Comparison of ENCODE assay signal across 8 cellular contexts in the genomic region with DNA sequence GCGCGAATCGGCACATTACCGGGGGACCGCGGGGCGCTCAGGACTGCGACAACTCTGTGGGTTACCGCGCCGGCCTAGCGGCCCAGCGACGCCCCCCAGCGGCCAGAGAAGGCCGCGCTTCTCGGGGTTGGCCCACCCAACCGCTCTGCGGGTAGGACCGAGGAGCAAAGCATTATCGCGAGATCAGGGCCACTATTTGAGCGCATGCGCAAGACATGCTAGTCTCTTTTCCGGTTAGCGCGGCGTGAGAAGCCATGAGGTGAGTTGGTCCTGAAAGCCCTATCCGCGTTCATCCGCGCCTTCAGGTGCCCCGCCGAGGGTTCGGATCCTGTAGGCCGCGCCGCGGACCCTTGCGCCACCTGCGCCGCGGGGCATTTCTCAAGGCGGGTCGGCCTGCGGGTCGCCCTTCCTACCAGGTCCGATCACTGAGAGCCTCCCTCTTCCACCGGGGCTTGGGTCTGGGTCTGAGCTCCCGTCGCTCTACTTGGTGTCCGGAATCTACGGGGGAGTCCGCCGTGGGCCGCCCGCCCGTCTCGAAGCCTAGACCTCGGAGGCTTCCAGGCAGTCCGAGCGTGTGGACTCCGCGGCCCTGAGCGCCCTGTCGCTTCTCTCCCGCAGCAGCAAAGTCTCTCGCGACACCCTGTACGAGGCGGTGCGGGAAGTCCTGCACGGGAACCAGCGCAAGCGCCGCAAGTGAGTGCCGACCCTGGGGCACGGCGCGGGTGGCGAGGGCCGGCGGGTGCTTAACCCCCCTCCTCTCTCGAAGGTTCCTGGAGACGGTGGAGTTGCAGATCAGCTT. TPM values are rescaled to one million over a fixed set of nuclear protein-coding genes. Genes with fewer than 3 reads are reported as not detected.
DNase-seq lines count a peak whose midpoint lies in the region; ATAC-seq and TF ChIP-seq lines count a peak whose summit lies in the region.

A gene (plus strand): TSS at position 221 of the 799 bp plus-strand sequence. CDS start 34 bp downstream, at position 255.

- no peaks in the 10 kb centered on the region for H3K27me3 Mint-ChIP-seq in activated T-helper 17 cell treated with anti-CD3 and anti-CD28 coated beads, Interleukin-2, amount 50 U/mL, for 72 hours
- H3K27me3 Mint-ChIP-seq in natural killer cell treated with Interleukin-12 subunit alpha and Interleukin-12 subunit beta and Interleukin-15 and Interleukin-18, amount 100 ng/mL, for 72 hours: no peaks in the 10 kb centered on the region

- H3K36me3 Mint-ChIP-seq in activated T-helper 17 cell treated with anti-CD3 and anti-CD28 coated beads, Interleukin-2, amount 50 U/mL, for 72 hours (ENCODE audit: low read depth): peaks cover 90% of the 10 kb centered on the region
- H3K36me3 Mint-ChIP-seq in natural killer cell treated with Interleukin-12 subunit alpha and Interleukin-12 subunit beta and Interleukin-15 and Interleukin-18, amount 100 ng/mL, for 72 hours: peaks cover 25% of the 10 kb centered on the region

- peak within 1 kb of the TSS; percentile 94 for H3K4me3 ChIP-seq in fibroblast of mammary gland (ENCODE audit: control insufficient read depth, low read depth, low read length)

- DNase-seq in Daoy (ENCODE audit: low read depth): peak; percentile 98
- DNase-seq in RPMI8226: peak; percentile 98
- DNase-seq in fibroblast of mammary gland (ENCODE audit: low read depth): peak; percentile 96
- DNase-seq in natural killer cell treated with Interleukin-12 subunit alpha and Interleukin-12 subunit beta and Interleukin-15 and Interleukin-18, amount 100 ng/mL, for 72 hours (ENCODE audit: low spot score): peak; percentile 96
- DNase-seq in stimulated activated naive CD8-positive, alpha-beta T cell treated with anti-CD3 and anti-CD28 coated beads, Interleukin-15, Interleukin-2, amounts not matched to agents 100 U/mL and 50 U/mL, for 24 hours: peak; percentile 96

- peak within 1 kb of the TSS; percentile 98 for H3K27ac Mint-ChIP-seq in activated T-helper 17 cell treated with anti-CD3 and anti-CD28 coated beads, Interleukin-2, amount 50 U/mL, for 72 hours
- H3K27ac Mint-ChIP-seq in natural killer cell treated with Interleukin-12 subunit alpha and Interleukin-12 subunit beta and Interleukin-15 and Interleukin-18, amount 100 ng/mL, for 72 hours: peak within 1 kb of the TSS; percentile 91 to 95

- TF ChIP-seq CTCF in LNCAP (IDR thresholded peaks at IDR 0.05) (peak; percentile 85), fibroblast of mammary gland (conservative IDR thresholded peaks at IDR 0.05; ENCODE audit: control insufficient read depth, insufficient read depth, low read depth, low read length) (peak; percentile 85)

- peaks cover 17% of the 10 kb centered on the region for H3K4me1 Mint-ChIP-seq in activated T-helper 17 cell treated with anti-CD3 and anti-CD28 coated beads, Interleukin-2, amount 50 U/mL, for 72 hours
- peaks cover 25 to 32% of the 10 kb centered on the region in 2 donors for H3K4me1 Mint-ChIP-seq in natural killer cell treated with Interleukin-12 subunit alpha and Interleukin-12 subunit beta and Interleukin-15 and Interleukin-18, amount 100 ng/mL, for 72 hours (ENCODE audit: low read depth in 2 of 2)

- peak; percentile 76 for ATAC-seq in GM21825 (IDR thresholded peaks at IDR 0.05; ENCODE audit: unreplicated experiment)
- ATAC-seq in activated T-helper 17 cell treated with anti-CD3 and anti-CD28 coated beads, Interleukin-2, amount 50 U/mL, for 72 hours (replicated peaks): peak; percentile 93
- peak; percentile 96 for ATAC-seq in natural killer cell treated with Interleukin-12 subunit alpha and Interleukin-12 subunit beta and Interleukin-15 and Interleukin-18, amount 100 ng/mL, for 72 hours
- ATAC-seq in stimulated activated naive CD8-positive, alpha-beta T cell treated with anti-CD3 and anti-CD28 coated beads, Interleukin-15, Interleukin-2, amounts not matched to agents 100 U/mL and 50 U/mL, for 24 hours: peak; percentile 93

- H3K9me3 Mint-ChIP-seq in activated T-helper 17 cell treated with anti-CD3 and anti-CD28 coated beads, Interleukin-2, amount 50 U/mL, for 72 hours: no peaks in the 10 kb centered on the region
- no peaks in the 10 kb centered on the region for H3K9me3 Mint-ChIP-seq in natural killer cell treated with Interleukin-12 subunit alpha and Interleukin-12 subunit beta and Interleukin-15 and Interleukin-18, amount 100 ng/mL, for 72 hours

- peak within 1 kb of the TSS; percentile 99 for H3K4me3 Mint-ChIP-seq in activated T-helper 17 cell treated with anti-CD3 and anti-CD28 coated beads, Interleukin-2, amount 50 U/mL, for 72 hours
- H3K4me3 Mint-ChIP-seq in natural killer cell treated with Interleukin-12 subunit alpha and Interleukin-12 subunit beta and Interleukin-15 and Interleukin-18, amount 100 ng/mL, for 72 hours: peak within 1 kb of the TSS; percentile 96

RNA-seq across cellular contexts. Expression of the gene that starts here (rescaled TPM):
- total RNA-seq in Daoy (2014; rRNA removed; shearing (Covaris generic)): 1,576 and 1,963 TPM in 2 replicates
- total RNA-seq in activated T-helper 17 cell treated with anti-CD3 and anti-CD28 coated beads, Interleukin-2, amount 50 U/mL, for 72 hours: 1,000 to 10,000 TPM; 1,667 to 1,900 TPM
- 1,000 to 10,000 TPM in 1 of 2 donors, 100 to 1,000 TPM in 1; 874 to 1,110 TPM for total RNA-seq in natural killer cell treated with Interleukin-12 subunit alpha and Interleukin-12 subunit beta and Interleukin-15 and Interleukin-18, amount 100 ng/mL, for 72 hours

Comparison
In these comparisons a context has a peak if more than half of its experiments do, and no peak if none do; other contexts are left out.
1. Peak in every context shown above with its lines: DNase-seq, ATAC-seq and H3K4me3 ChIP-seq.